ENCODE assay signal across 8 cellular contexts in genomic region chr6:156719395-156719719, GRCh38. TPM values are rescaled to one million over a fixed set of nuclear protein-coding genes. Genes with fewer than 3 reads are reported as not detected.
DNase-seq lines count a peak whose midpoint lies in the region; ATAC-seq and TF ChIP-seq lines count a peak whose summit lies in the region.

No MANE protein-coding gene starts in this region.

- H3K27ac ChIP-seq in spleen: peak overlapping the region; percentile 66 to 88 (median 84)

- H3K4me3 ChIP-seq in iPS-15b (ENCODE audit: low read depth, low read length) (peak overlapping the region; percentile 39), spleen (peak overlapping the region in 5 of 8 donors; percentile 29 to 57 (median 31))

- H3K9me3 ChIP-seq in iPS-15b (ENCODE audit: control insufficient read depth, insufficient read depth, low read length): no peaks in the 10 kb centered on the region
- H3K9me3 ChIP-seq in spleen: no peaks in the 10 kb centered on the region

- no peak for TF ChIP-seq POLR2A in spleen (IDR thresholded peaks at IDR 0.05)

- H3K27me3 Mint-ChIP-seq in activated T-helper 17 cell treated with anti-CD3 and anti-CD28 coated beads, Interleukin-2, amount 50 U/mL, for 72 hours: no peaks in the 10 kb centered on the region

- H3K4me3 Mint-ChIP-seq in activated T-helper 17 cell treated with anti-CD3 and anti-CD28 coated beads, Interleukin-2, amount 50 U/mL, for 72 hours: peak overlapping the region; percentile 81

- H3K36me3 Mint-ChIP-seq in activated T-helper 17 cell treated with anti-CD3 and anti-CD28 coated beads, Interleukin-2, amount 50 U/mL, for 72 hours (ENCODE audit: low read depth): no peaks in the 10 kb centered on the region

- H3K9me3 Mint-ChIP-seq in activated T-helper 17 cell treated with anti-CD3 and anti-CD28 coated beads, Interleukin-2, amount 50 U/mL, for 72 hours: no peaks in the 10 kb centered on the region

- peak overlapping the region; percentile 83 for H3K27ac Mint-ChIP-seq in activated T-helper 17 cell treated with anti-CD3 and anti-CD28 coated beads, Interleukin-2, amount 50 U/mL, for 72 hours

- H3K4me1 ChIP-seq in iPS-15b (ENCODE audit: control insufficient read depth, insufficient read depth, low read length) (peaks cover 17% of the 10 kb centered on the region), spleen (peaks cover 18 to 33% (median 25%) of the 10 kb centered on the region in 6 donors)

- intact Hi-C loops in spleen (cut with DNase I; ENCODE audit: low total_unique reads): no loop called here

- in situ Hi-C loops in ACHN (cut with HindIII; ENCODE audit: low pct_ligation_motif_present, low pct_unique_long_range_greater_than_20kb, low sequenced_read_pairs): no loop called here

- peak overlapping the region; percentile 14 for H3K9ac ChIP-seq in iPS-15b (ENCODE audit: low read depth, low read length)

- 68 to 81% (median 72%) methylated on average over 13 of the region's 13 CpGs for WGBS in spleen, 5 donors

- H3K4me1 Mint-ChIP-seq in activated T-helper 17 cell treated with anti-CD3 and anti-CD28 coated beads, Interleukin-2, amount 50 U/mL, for 72 hours: peaks cover 8% of the 10 kb centered on the region

- DNase-seq in spleen (no peak), NAMALWA (ENCODE audit: low spot score) (no peak), ACHN (no peak)
- DNase-seq in activated effector memory CD4-positive, alpha-beta T cell treated with Interleukin-2 at 50 U/mL for 16 hours: no peak

- no peaks in the 10 kb centered on the region for H3K27me3 ChIP-seq in iPS-15b (ENCODE audit: control insufficient read depth, insufficient read depth, low read length)
- no peaks in the 10 kb centered on the region for H3K27me3 ChIP-seq in spleen (replicated peaks in 1 of 7)

- no peak for TF ChIP-seq CTCF in spleen (IDR thresholded peaks at IDR 0.05 in 8 of 11, conservative IDR thresholded peaks at IDR 0.05 in 3 of 11)

- ATAC-seq in HG02938 (IDR thresholded peaks at IDR 0.05; ENCODE audit: unreplicated experiment) (peak; percentile 7), HG03159 (IDR thresholded peaks at IDR 0.05; ENCODE audit: unreplicated experiment) (no peak)
- no peak for ATAC-seq in activated T-helper 17 cell treated with anti-CD3 and anti-CD28 coated beads, Interleukin-2, amount 50 U/mL, for 72 hours (replicated peaks)

- H3K36me3 ChIP-seq in iPS-15b (ENCODE audit: control insufficient read depth, insufficient read depth, low read length) (no peaks in the 10 kb centered on the region), spleen (no peaks in the 10 kb centered on the region)

RNA-seq across cellular contexts. Expression of gene ARID1B, which starts 57.8 kb away (rescaled TPM):
- total RNA-seq in activated T-helper 17 cell treated with anti-CD3 and anti-CD28 coated beads, Interleukin-2, amount 50 U/mL, for 72 hours: 10 to 100 TPM; 66.7 to 67.3 TPM
- 100 to 1,000 TPM; 123 to 223 (median 149) TPM for total RNA-seq in spleen
- polyA plus RNA-seq in spleen: 10 to 100 TPM; 17.7 to 29.1 (median 18.9) TPM
